26 cellular contexts compared by ENCODE assay signal in the genomic region with DNA sequence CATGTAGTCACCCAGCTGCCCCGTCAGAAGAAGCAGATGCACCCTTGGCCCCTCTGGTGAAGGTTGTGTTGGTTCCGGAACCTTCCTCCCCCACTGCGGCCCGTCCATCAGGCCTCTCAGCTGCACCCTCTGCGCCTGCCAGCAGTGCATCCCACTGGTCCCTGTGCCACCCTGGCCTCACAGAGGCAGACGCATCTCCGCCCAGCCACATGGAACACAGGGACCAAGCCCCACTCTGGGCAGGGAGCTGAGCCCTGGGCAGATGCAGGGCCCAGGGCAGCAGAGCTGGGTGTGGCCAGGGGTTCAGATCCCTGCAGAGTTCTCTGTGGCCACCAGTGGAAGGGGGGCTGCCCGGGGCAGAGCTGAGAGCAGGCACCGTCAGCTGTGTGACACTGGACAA.
"Had no signal": no experiment of that assay in that cellular context is flagged by ENCODE, and none has a peak within 500 bp of the region (broad histone marks: within the 10 kb centered on the region; RNA-seq: fewer than 3 reads in every experiment).

No MANE protein-coding gene starts in this region.

- H3K36me3 ChIP-seq: colonic mucosa had no signal

- H3K4me2 ChIP-seq: hepatocyte had no signal

- H3K9me3 ChIP-seq: adrenal gland, body of pancreas, colonic mucosa, gastroesophageal sphincter, left ventricle myocardium inferior, right atrium auricular region had no signal

- H3K4me3 Mint-ChIP-seq: activated naive CD8-positive, alpha-beta T cell treated with anti-CD3 and anti-CD28 coated beads for 36 hours; activated T-cell treated with anti-CD3 and anti-CD28 coated beads, Interleukin-2, amount 50 U/mL, for 72 hours; mesothelial cell of epicardium; naive B cell had no signal

- H3K27ac Mint-ChIP-seq: activated naive CD8-positive, alpha-beta T cell treated with anti-CD3 and anti-CD28 coated beads for 36 hours; activated T-cell treated with anti-CD3 and anti-CD28 coated beads, Interleukin-2, amount 50 U/mL, for 72 hours; mesothelial cell of epicardium had no signal

- H3K27me3 ChIP-seq: adrenal gland, body of pancreas, cardiac muscle cell, colonic mucosa, gastroesophageal sphincter, hepatocyte, right atrium auricular region had no signal

- H3K27me3 Mint-ChIP-seq: activated naive CD8-positive, alpha-beta T cell treated with anti-CD3 and anti-CD28 coated beads for 36 hours; naive B cell had no signal

- H3K4me1 Mint-ChIP-seq: activated naive CD8-positive, alpha-beta T cell treated with anti-CD3 and anti-CD28 coated beads for 36 hours; naive B cell had no signal

- ATAC-seq: activated T-cell treated with anti-CD3 and anti-CD28 coated beads, Interleukin-2, amount 50 U/mL, for 72 hours; body of pancreas; gastroesophageal sphincter had no signal

- FAIRE-seq: urothelium cell line had no signal

- H3K79me2 ChIP-seq: hepatocyte had no signal

- H2AFZ ChIP-seq: hepatocyte had no signal

- H3K27ac ChIP-seq: adrenal gland, body of pancreas, cardiac muscle cell, colonic mucosa, gastroesophageal sphincter, hepatocyte, left ventricle myocardium inferior, right atrium auricular region had no signal

- H3K4me1 ChIP-seq: adrenal gland, body of pancreas, colonic mucosa, gastroesophageal sphincter, left ventricle myocardium inferior, right atrium auricular region had no signal

- H3K9me3 Mint-ChIP-seq: activated naive CD8-positive, alpha-beta T cell treated with anti-CD3 and anti-CD28 coated beads for 36 hours; activated T-cell treated with anti-CD3 and anti-CD28 coated beads, Interleukin-2, amount 50 U/mL, for 72 hours; mesothelial cell of epicardium; naive B cell had no signal

- DNase-seq: activated CD4-positive, alpha-beta T cell treated with anti-CD3 and anti-CD28 coated beads, Interleukin-2, amount 50 U/mL, for 4 hours; activated naive CD4-positive, alpha-beta T cell treated with Interleukin-2 at 50 U/mL for 16 hours; activated naive CD8-positive, alpha-beta T cell treated with anti-CD3 and anti-CD28 coated beads for 36 hours; activated T-cell treated with anti-CD3 and anti-CD28 coated beads for 4 hours; activated T-cell treated with anti-CD3 and anti-CD28 coated beads, Interleukin-2, amount 50 U/mL, for 72 hours; adrenal gland; aorta; body of pancreas; cerebellar nuclear complex; colonic mucosa; effector CD8-positive, alpha-beta T cell; islet precursor cell; left ventricle myocardium inferior; naive B cell; stimulated activated CD4-positive, alpha-beta T cell treated with anti-CD3 and anti-CD28 coated beads, Interleukin-15, amount 100 ng/mL, for 24 hours; stimulated activated CD4-positive, alpha-beta T cell treated with anti-CD3 and anti-CD28 coated beads, Interleukin-2, amount 100 ng/mL, for 24 hours; stimulated activated naive CD4-positive, alpha-beta T cell; T-helper 2 cell; trophoblast cell had no signal

- H3K4me3 ChIP-seq: adrenal gland, body of pancreas, cardiac muscle cell, colonic mucosa, gastroesophageal sphincter, hepatocyte, left ventricle myocardium inferior, lung, right atrium auricular region had no signal
